ENCODE assay signal across 8 cellular contexts in genomic region chr1:170530972-170531757, GRCh38. TPM values are rescaled to one million over a fixed set of nuclear protein-coding genes. Genes with fewer than 3 reads are reported as not detected.
DNase-seq lines count a peak whose midpoint lies in the region; ATAC-seq lines count a peak whose summit lies in the region.

No MANE protein-coding gene starts in this region.

- ATAC-seq in GM18870 (IDR thresholded peaks at IDR 0.05; ENCODE audit: unreplicated experiment) (peak; percentile 22), left ventricle myocardium superior (peak; percentile 8), HG03520 (IDR thresholded peaks at IDR 0.05; ENCODE audit: unreplicated experiment) (no peak), GM19467 (IDR thresholded peaks at IDR 0.05; ENCODE audit: unreplicated experiment) (no peak)

- peak overlapping the region; percentile 99 for H3K9ac ChIP-seq in SK-N-MC (ENCODE audit: insufficient read length)

- peak overlapping the region; percentile 92 for H3K27ac ChIP-seq in SK-N-MC
- peak overlapping the region; percentile 38 to 99 (median 94) for H3K27ac ChIP-seq in skin epidermis

- peaks cover 2% of the 10 kb centered on the region; the same call in 1 of the 2 replicates for H3K9me3 ChIP-seq in SK-N-MC (ENCODE audit: low read depth, low read length)

- H3K4me3 ChIP-seq in SK-N-MC (peak overlapping the region; percentile 99), skin epidermis (peak overlapping the region; percentile 55 to 66 (median 60))

- peaks cover 9% of the 10 kb centered on the region for H3K36me3 ChIP-seq in SK-N-MC (ENCODE audit: insufficient read depth, low read length)

- DNase-seq in A172 (ENCODE audit: low spot score), result peak; percentile 34
- no peak for DNase-seq in SK-N-MC (ENCODE audit: low read depth, low spot score)
- DNase-seq in left ventricle myocardium superior, result peak; percentile 39
- DNase-seq in NCI-H2171 treated with DMSO at 0.1 percent for 48 hours (lab: John Stamatoyannopoulos, UW), result no peak

- intact Hi-C loops in left ventricle myocardium superior (cut with micrococcal nuclease), result loop anchor here (5.0 to 10.0 kb wide), 2 partner anchors 131 to 456 kb away; partner anchors contain the start of genes KIFAP3 and PRRX1

RNA-seq across cellular contexts. Expression of gene GORAB, which starts 0.8 kb away (rescaled TPM):
- 14.6 and 21.1 TPM in 2 replicates for total RNA-seq in A172 (2014; rRNA removed; shearing (Covaris generic))
- total RNA-seq in left ventricle myocardium superior, result 10.0 TPM

Comparison
In these comparisons a context has a peak if more than half of its experiments do, and no peak if none do; other contexts are left out.
1. DNase-seq: peak in A172 (single experiment) and left ventricle myocardium superior (single experiment); none in SK-N-MC (single experiment) and NCI-H2171 treated with DMSO at 0.1 percent for 48 hours (single experiment).
2. ATAC-seq: peak in GM18870 (single experiment) and left ventricle myocardium superior (single experiment); none in HG03520 (single experiment) and GM19467 (single experiment).